9 cellular contexts compared by ENCODE assay signal in genomic region chr7:106864298-106865081, GRCh38. TPM values are rescaled to one million over a fixed set of nuclear protein-coding genes. Genes with fewer than 3 reads are reported as not detected.
DNase-seq lines count a peak whose midpoint lies in the region; ATAC-seq and TF ChIP-seq lines count a peak whose summit lies in the region.
"Had no signal": no experiment of that assay in that cellular context is flagged by ENCODE, and none has a peak within 500 bp of the region (broad histone marks: within the 10 kb centered on the region; RNA-seq: fewer than 3 reads in every experiment).

No MANE protein-coding gene starts in this region.

- peaks cover 49 to 84% (median 63%) of the 10 kb centered on the region in 4 donors for H3K4me1 Mint-ChIP-seq in CD4-positive, alpha-beta memory T cell

- H3K4me1 ChIP-seq in CD4-positive, alpha-beta memory T cell (ENCODE audit: insufficient read depth, low read length) = peaks cover 58% of the 10 kb centered on the region
- peaks cover 0 to 42% of the 10 kb centered on the region in 2 donors for H3K4me1 ChIP-seq in left lung

- H3K27ac ChIP-seq in CD4-positive, alpha-beta memory T cell (ENCODE audit: low read depth, low read length) = peak overlapping the region; percentile 66
- H3K27ac ChIP-seq in coronary artery (peak overlapping the region in 1 of 2 donors; percentile 45), left lung (peak overlapping the region in 1 of 2 donors; percentile 88)

- no peak for TF ChIP-seq CTCF in coronary artery (IDR thresholded peaks at IDR 0.05)
- TF ChIP-seq CTCF in left lung (IDR thresholded peaks at IDR 0.05) = no peak

- H3K9me3 ChIP-seq in CD4-positive, alpha-beta memory T cell (ENCODE audit: control insufficient read depth in 1 of 2, low read length in 2 of 2) = no peaks in the 10 kb centered on the region
- H3K9me3 ChIP-seq in left lung = no peaks in the 10 kb centered on the region

- CTCF ChIA-PET in CD4-positive, alpha-beta memory T cell (lab: Charles Lee; ENCODE audit: partially characterized antibody) = interaction anchor here (0.7 to 2.3 kb wide), 5 partner anchors 54 to 284 kb away, joined by 3 to 13 read pairs (median 3); partner anchors contain the start of gene CCDC71L

- H3K36me3 Mint-ChIP-seq in CD4-positive, alpha-beta memory T cell = peaks cover 31 to 32% of the 10 kb centered on the region in 2 donors

- POLR2A ChIA-PET in CD4-positive, alpha-beta memory T cell (lab: Charles Lee; ENCODE audit: partially characterized antibody) = interaction anchor here (0.8 to 4.3 kb wide), 6 partner anchors 13 to 304 kb away, joined by 3 to 46 read pairs (median 6); partner anchors contain the start of gene HBP1

- H3K27me3 Mint-ChIP-seq in CD4-positive, alpha-beta memory T cell = no peaks in the 10 kb centered on the region

- no peaks in the 10 kb centered on the region for H3K27me3 ChIP-seq in CD4-positive, alpha-beta memory T cell (ENCODE audit: insufficient read depth, low read length)
- H3K27me3 ChIP-seq in left lung = no peaks in the 10 kb centered on the region

- peak in 2 of 5 donors; percentile 26 to 36 for DNase-seq in CD4-positive, alpha-beta memory T cell
- DNase-seq in coronary artery (ENCODE audit: low spot score) (no peak), NCI-H82 (lab: John Stamatoyannopoulos, UW) (no peak), left lung (no peak), HCEC 1CT (no peak), NK-92 (lab: John Stamatoyannopoulos, UW; ENCODE audit: unreplicated experiment) (no peak)
- DNase-seq: right cardiac atrium had no signal

- H3K4me3 Mint-ChIP-seq in CD4-positive, alpha-beta memory T cell = peak overlapping the region; percentile 90 to 97 (median 93)

- peak overlapping the region; percentile 88 to 95 (median 92) for H3K27ac Mint-ChIP-seq in CD4-positive, alpha-beta memory T cell

- peak overlapping the region; percentile 17 to 68 for H3K4me3 ChIP-seq in CD4-positive, alpha-beta memory T cell (ENCODE audit: low read length in 2 of 2)
- peak overlapping the region; percentile 65 for H3K4me3 ChIP-seq in coronary artery
- peak overlapping the region in 1 of 2 donors; percentile 3 for H3K4me3 ChIP-seq in left lung

- peaks cover 16% of the 10 kb centered on the region for H3K36me3 ChIP-seq in CD4-positive, alpha-beta memory T cell (ENCODE audit: insufficient read depth, low read length)
- H3K36me3 ChIP-seq in left lung = peaks cover 0 to 14% of the 10 kb centered on the region in 2 donors

- H3K9me3 Mint-ChIP-seq in CD4-positive, alpha-beta memory T cell = peaks cover 0 to 2% (median 0%) of the 10 kb centered on the region in 8 donors

- intact Hi-C loops in CD4-positive, alpha-beta memory T cell (cut with micrococcal nuclease) = loop anchor here (1.0 to 10.0 kb wide), 9 partner anchors 14 to 1705 kb away; partner anchors contain the start of genes CBLL1, COG5, DNAJB9 and DUS4L
- intact Hi-C loops in left lung (cut with DNase I) = no loop called here

- ATAC-seq in GM19372 (IDR thresholded peaks at IDR 0.05; ENCODE audit: low read depth, unreplicated experiment) (peak; percentile 34), HG03442 (IDR thresholded peaks at IDR 0.05; ENCODE audit: unreplicated experiment) (peak; percentile 46), left lung (no peak)

RNA-seq across cellular contexts. Expression of gene PIK3CG, which starts 0.6 kb away (rescaled TPM):
- 10 to 100 TPM; 32.3 to 32.6 TPM for total RNA-seq in CD4-positive, alpha-beta memory T cell
- 10 to 100 TPM; 15.3 to 19.2 TPM for polyA plus RNA-seq in CD4-positive, alpha-beta memory T cell
- total RNA-seq in left lung = 10 to 100 TPM in 1 of 2 donors, 1 to 10 TPM in 1; 6.2 to 13.2 TPM
